Comparison of ENCODE assay signal across 10 cellular contexts in genomic region chr4:40577588-40578253, GRCh38. TPM values are rescaled to one million over a fixed set of nuclear protein-coding genes. Genes with fewer than 3 reads are reported as not detected.
DNase-seq lines count a peak whose midpoint lies in the region; ATAC-seq, FAIRE-seq and TF ChIP-seq lines count a peak whose summit lies in the region.
"Had no signal": no experiment of that assay in that cellular context is flagged by ENCODE, and none has a peak within 500 bp of the region (broad histone marks: within the 10 kb centered on the region; RNA-seq: fewer than 3 reads in every experiment).

No MANE protein-coding gene starts in this region.

- ATAC-seq in HepG2 (no peak; the same call in 2 of the 3 replicates), HG03520 (IDR thresholded peaks at IDR 0.05; ENCODE audit: unreplicated experiment) (no peak)

- H2AFZ ChIP-seq in KMS-11 (ENCODE audit: low read depth) (no peak overlapping the region), HepG2 (ENCODE audit: low read length) (no peak overlapping the region)

- TF ChIP-seq EP300 in HepG2 (IDR thresholded peaks at IDR 0.05; ENCODE audit: low read depth in 2 of 2, low read length in 2 of 2) (no peak), HepG2 (CRISPR knock-in tag; IDR thresholded peaks at IDR 0.05; ENCODE audit: borderline replicate concordance) (no peak), suprapubic skin (IDR thresholded peaks at IDR 0.05) (no peak)

- TF ChIP-seq POLR2A in HepG2 (IDR thresholded peaks at IDR 0.05; ENCODE audit: insufficient read depth in 1 of 2, low read depth in 2 of 2, low read length in 2 of 2): no peak
- no peak for TF ChIP-seq POLR2A in suprapubic skin (IDR thresholded peaks at IDR 0.05)

- intact Hi-C loops in HepG2 (cut with micrococcal nuclease; ENCODE audit: unreplicated experiment): loop anchor here (5.0 kb wide), 1 partner anchor 1440 kb away; no protein-coding TSS in a partner anchor

- H3K27me3 ChIP-seq in KMS-11 (ENCODE audit: insufficient read depth, low read depth) (no peaks in the 10 kb centered on the region), HepG2 (ENCODE audit: control insufficient read depth in 1 of 2, insufficient read depth in 2 of 2, low read length in 2 of 2) (no peaks in the 10 kb centered on the region), suprapubic skin (no peaks in the 10 kb centered on the region)

- no peak overlapping the region for H3K4me3 ChIP-seq in KMS-11 (IDR thresholded peaks at IDR 0.05; ENCODE audit: insufficient read depth, low read depth, low read length)
- H3K4me3 ChIP-seq in HepG2 (replicated peaks in 1 of 3; ENCODE audit: insufficient read depth in 1 of 3, low read depth in 2 of 3, low read length in 3 of 3): peak overlapping the region in 1 of 3 experiments; percentile 1; a peak in 1 of 6 replicates
- H3K4me3 ChIP-seq in suprapubic skin: no peak overlapping the region

- POLR2A ChIA-PET in HepG2 (lab: Yijun Ruan, JAX): interaction anchor here (0.9 to 1.5 kb wide), 3 partner anchors 9 to 44 kb away, joined by 3 to 4 read pairs (median 3); no protein-coding TSS in a partner anchor

- BruUV-seq in HepG2 (replicated peaks; lab: Mats Ljungman, UMichigan): TSS peak; percentile 90

- H3K9ac ChIP-seq in KMS-11: peak overlapping the region; percentile 29; the same call in 1 of the 2 replicates
- peak overlapping the region; percentile 63 for H3K9ac ChIP-seq in HepG2 (ENCODE audit: insufficient read depth, low read depth, low read length)

- no peak for FAIRE-seq in HepG2 (lab: Jason Lieb, UNC)

- 78% methylated on average over 5 of the region's 5 CpGs for WGBS in HepG2 (ENCODE audit: low lambda C conversion rate)
- WGBS in suprapubic skin: 72% methylated on average over 5 of the region's 5 CpGs

- H3K36me3 ChIP-seq in KMS-11 (ENCODE audit: insufficient read depth): no peaks in the 10 kb centered on the region
- H3K36me3 ChIP-seq in HepG2 (replicated peaks in 1 of 2; ENCODE audit: control insufficient read depth in 1 of 2, insufficient read depth in 2 of 2, low read length in 2 of 2): no peaks in the 10 kb centered on the region
- H3K36me3 ChIP-seq in suprapubic skin: no peaks in the 10 kb centered on the region

- H3K4me1 ChIP-seq in KMS-11 (ENCODE audit: low read depth, poor library complexity, severe bottlenecking): peaks cover 95% of the 10 kb centered on the region
- H3K4me1 ChIP-seq in HepG2 (ENCODE audit: insufficient read depth, low read length): peaks cover 30% of the 10 kb centered on the region
- H3K4me1 ChIP-seq in suprapubic skin: peaks cover 20% of the 10 kb centered on the region

- H3K9me3 ChIP-seq in HepG2 (ENCODE audit: low read length) (no peaks in the 10 kb centered on the region), suprapubic skin (no peaks in the 10 kb centered on the region)

- no peak for TF ChIP-seq CTCF in KMS-11 (conservative IDR thresholded peaks at IDR 0.05; ENCODE audit: low read depth, low read length)
- no peak for TF ChIP-seq CTCF in HepG2 (CRISPR knock-in tag; IDR thresholded peaks at IDR 0.05)
- TF ChIP-seq CTCF in suprapubic skin (IDR thresholded peaks at IDR 0.05): no peak

- in situ Hi-C loops in HepG2 (cut with HindIII; ENCODE audit: extremely low pct_ligation_motif_present, low pct_unique_long_range_greater_than_20kb): no loop called here

- DNase-seq in amniotic epithelial cell (ENCODE audit: low read depth) (peak; percentile 91), HepG2 (ENCODE audit: low spot score) (no peak), suprapubic skin (ENCODE audit: low spot score in 2 of 2) (no peak), mucosa of gallbladder (ENCODE audit: low spot score) (no peak), NCI-H2029 treated with DMSO at 0.1 percent for 48 hours (lab: John Stamatoyannopoulos, UW) (no peak)
- DNase-seq: activated gamma-delta T cell, NCI-H2171, T-helper 1 cell had no signal

- H3K4me2 ChIP-seq in KMS-11 (peak overlapping the region; percentile 71), HepG2 (ENCODE audit: low read depth, low read length) (peak overlapping the region; percentile 78; the same call in 1 of the 2 replicates)

- H4K20me1 ChIP-seq in KMS-11 (ENCODE audit: insufficient read depth) (no peaks in the 10 kb centered on the region), HepG2 (ENCODE audit: insufficient read depth, low read length) (no peaks in the 10 kb centered on the region)

- TF ChIP-seq RAD21 in HepG2 (CRISPR knock-in tag; IDR thresholded peaks at IDR 0.05): no peak

- CTCF ChIA-PET in HepG2 (lab: Yijun Ruan, JAX; ENCODE audit: low intra/inter-chr PET ratio, low total read pairs): no interaction called here

- H3K27ac ChIP-seq in KMS-11 (peak overlapping the region; percentile 79), HepG2 (ENCODE audit: extremely low read length, insufficient read depth, low read length) (peak overlapping the region; percentile 89), suprapubic skin (peak overlapping the region; percentile 57)

- H3K79me2 ChIP-seq in KMS-11 (ENCODE audit: insufficient read depth, low read depth) (peaks cover 22% of the 10 kb centered on the region), HepG2 (ENCODE audit: insufficient read depth, low read length) (no peaks in the 10 kb centered on the region)

TF ChIP-seq in HepG2, 621 proteins besides CTCF, POLR2A, EP300 and RAD21 (continues in another document):
- TF ChIP-seq KMT2A (CRISPR knock-in tag; IDR thresholded peaks at IDR 0.05) (no peak), ARID5B (CRISPR knock-in tag; IDR thresholded peaks at IDR 0.05) (no peak), SIX4 (CRISPR knock-in tag; IDR thresholded peaks at IDR 0.05) (no peak), ZNF598 (CRISPR knock-in tag; IDR thresholded peaks at IDR 0.05; ENCODE audit: borderline replicate concordance) (no peak), ZNF557 (CRISPR knock-in tag; IDR thresholded peaks at IDR 0.05) (no peak), NR0B2 (CRISPR knock-in tag; IDR thresholded peaks at IDR 0.05) (no peak), CC2D1A (CRISPR knock-in tag; IDR thresholded peaks at IDR 0.05) (no peak)

RNA-seq across cellular contexts. Expression of gene RBM47, which starts 51.9 kb away (rescaled TPM):
- 2.5 and 3.9 TPM in 2 replicates for total RNA-seq in HepG2 (2016; rRNA removed; fragmentation: Illumina TruSeq; extraction: Trizol)
- total RNA-seq in HepG2 (2016; cell fraction: cytosol; rRNA removed; fragmentation: Illumina TruSeq; extraction: Trizol; ENCODE audit: low read depth): 0.20 and 0.26 TPM in 2 replicates
- total RNA-seq in HepG2 (2016; cell fraction: insoluble cytoplasmic fraction; rRNA removed; fragmentation: Illumina TruSeq; extraction: Trizol): 2.2 and 3.2 TPM in 2 replicates
- total RNA-seq in HepG2 (2016; cell fraction: membrane; rRNA removed; fragmentation: Illumina TruSeq; extraction: Trizol): 0.90 and 0.96 TPM in 2 replicates
- total RNA-seq in HepG2 (2016; cell fraction: nucleus; rRNA removed; fragmentation: Illumina TruSeq; extraction: Trizol): 1.5 and 1.6 TPM in 2 replicates
- 1.2 and 2.0 TPM in 2 replicates for polyA plus RNA-seq in HepG2 (2011; rRNA removed)
- 1.8 and 2.5 TPM in 2 replicates for polyA plus RNA-seq in HepG2 (2011; cell fraction: cytosol; rRNA removed)
- 2.0 and 3.4 TPM in 2 replicates for polyA plus RNA-seq in HepG2 (2011; cell fraction: nucleus; rRNA removed)
- polyA plus RNA-seq in HepG2 (2012): 2.9 and 3.1 TPM in 2 replicates
- 0.06 and 0.08 TPM in 2 replicates for polyA plus RNA-seq in HepG2 (2016; cell fraction: cytosol; fragmentation: Illumina TruSeq; extraction: Trizol; ENCODE audit: low read depth)
- 2.9 and 4.7 TPM in 2 replicates for polyA plus RNA-seq in HepG2 (2016; cell fraction: insoluble cytoplasmic fraction; fragmentation: Illumina TruSeq; extraction: Trizol; ENCODE audit: low read depth)
- polyA plus RNA-seq in HepG2 (2016; cell fraction: membrane; fragmentation: Illumina TruSeq; extraction: Trizol; ENCODE audit: low read depth): 0.32 and 0.45 TPM in 2 replicates
- 1.5 TPM in 2 replicates for polyA plus RNA-seq in HepG2 (2016; cell fraction: nucleus; fragmentation: Illumina TruSeq; extraction: Trizol; ENCODE audit: insufficient read depth, low read depth)
- 9.8 and 38.2 TPM in 2 replicates for polyA minus RNA-seq in HepG2 (2011; rRNA and poly(A)+ RNA removed; ENCODE audit: low replicate concordance)
- polyA minus RNA-seq in HepG2 (2011; cell fraction: cytosol; rRNA and poly(A)+ RNA removed): 2.9 and 3.0 TPM in 2 replicates
- polyA minus RNA-seq in HepG2 (2011; cell fraction: nucleus; rRNA and poly(A)+ RNA removed): 1.8 and 2.9 TPM in 2 replicates
- total RNA-seq in suprapubic skin: 100 to 1,000 TPM in 1 of 4 donors, 10 to 100 TPM in 3; 40.2 to 286 (median 47.4) TPM
- total RNA-seq in mucosa of gallbladder: 143 TPM

Comparison
In these comparisons a context has a peak if more than half of its experiments do, and no peak if none do; other contexts are left out.
1. RNA of gene RBM47, which starts 51.9 kb away (total RNA-seq): 143 TPM in mucosa of gallbladder (single experiment) and 40.2 to 286 TPM in suprapubic skin; 0.20 to 3.9 TPM in HepG2; every median in the first group is over 4 times any median in the second.
2. Peak in every context shown above with its lines, with median percentiles within 50 percentile points of each other: H3K27ac ChIP-seq.